In genomic region chr5:113040672-113041071, GRCh38 we compare ENCODE assay signal across 16 cellular contexts.
DNase-seq lines count a peak whose midpoint lies in the region; FAIRE-seq and TF ChIP-seq lines count a peak whose summit lies in the region.
"Had no signal": no experiment of that assay in that cellular context is flagged by ENCODE, and none has a peak within 500 bp of the region (broad histone marks: within the 10 kb centered on the region; RNA-seq: fewer than 3 reads in every experiment).

No MANE protein-coding gene starts in this region.

- WGBS in H1 (ENCODE audit: extremely low coverage in 1 of 2, insufficient coverage in 1 of 2, insufficient read length in 1 of 2, insufficient replicate concordance in 2 of 2, low coverage in 1 of 2, low lambda C conversion rate in 2 of 2, missing lambda C conversion rate in 1 of 2), 2 experiments: 90% methylated on average over 3 of the region's 3 CpGs; no CpG with 5 or more reads in 1 of the 2 experiments

- H3K27me3 ChIP-seq in H1 (replicated peaks in 1 of 4; ENCODE audit: control insufficient read depth in 3 of 4, extremely low read depth in 1 of 4, insufficient read depth in 3 of 4, low read length in 3 of 4): no peaks in the 10 kb centered on the region
- no peaks in the 10 kb centered on the region for H3K27me3 ChIP-seq in parathyroid adenoma (ENCODE audit: control insufficient read depth, insufficient read depth, low read length)
- no peaks in the 10 kb centered on the region for H3K27me3 ChIP-seq in colonic mucosa
- H3K27me3 ChIP-seq: BE2C had no signal

- no peak overlapping the region for H4K91ac ChIP-seq in H1 (replicated peaks; ENCODE audit: insufficient read length, low read length)

- POLR2A ChIA-PET in H1 (lab: Charles Lee; ENCODE audit: partially characterized antibody): interaction anchor here (0.6 kb wide), 1 partner anchor 522 kb away, joined by 3 read pairs; no protein-coding TSS in a partner anchor

- TF ChIP-seq POLR2A in H1 (IDR thresholded peaks at IDR 0.05; ENCODE audit: control extremely low read depth in 1 of 2, low read depth in 2 of 2, low read length in 2 of 2): no peak

- CTCF ChIA-PET in H1 (lab: Charles Lee; ENCODE audit: partially characterized antibody): interaction anchor here (0.7 to 1.5 kb wide), 7 partner anchors 10 to 832 kb away, joined by 3 to 4 read pairs (median 3); no protein-coding TSS in a partner anchor

- TF ChIP-seq RAD21 in H1 (IDR thresholded peaks at IDR 0.05 in 1 of 2, conservative IDR thresholded peaks at IDR 0.05 in 1 of 2; ENCODE audit: low read depth in 2 of 2, low read length in 2 of 2): no peak

- H3K4ac ChIP-seq in H1 (replicated peaks; ENCODE audit: insufficient read length, low read depth, low read length): no peak overlapping the region

- no peak overlapping the region for H2BK15ac ChIP-seq in H1 (ENCODE audit: low read length)

- no peaks in the 10 kb centered on the region for H3K36me3 ChIP-seq in H1 (ENCODE audit: control insufficient read depth in 2 of 4, insufficient read depth in 4 of 4, low read length in 3 of 4)
- peaks cover 4% of the 10 kb centered on the region for H3K36me3 ChIP-seq in parathyroid adenoma (ENCODE audit: control insufficient read depth, insufficient read depth, low read length)
- H3K36me3 ChIP-seq in colonic mucosa: no peaks in the 10 kb centered on the region
- H3K36me3 ChIP-seq: HAP-1 had no signal

- DNase-seq in activated CD8-positive, alpha-beta memory T cell treated with anti-CD3 and anti-CD28 coated beads for 24 hours: peak; percentile 26
- no peak for DNase-seq in activated CD8-positive, alpha-beta memory T cell treated with anti-CD3 and anti-CD28 coated beads, Interleukin-2, amount 50 U/mL, for 48 hours
- DNase-seq in GM13977 (ENCODE audit: low spot score): peak; percentile 1
- DNase-seq in H1 (ENCODE audit: low read depth in 1 of 2, low spot score in 2 of 2): peak in 1 of 2 experiments; percentile 19
- DNase-seq in colonic mucosa: no peak
- no peak for DNase-seq in AG08396 (ENCODE audit: low spot score)
- no peak for DNase-seq in NCI-H774 (lab: John Stamatoyannopoulos, UW)
- DNase-seq: BE2C; Caco-2; CD8-positive, alpha-beta memory T cell; GOT3 had no signal

- no peak overlapping the region for H3K4me3 ChIP-seq in H1 (ENCODE audit: extremely low read depth in 1 of 4, insufficient read depth in 2 of 4, low read depth in 3 of 4, low read length in 4 of 4)
- H3K4me3 ChIP-seq in parathyroid adenoma (ENCODE audit: low read depth, low read length): no peak overlapping the region
- H3K4me3 ChIP-seq in colonic mucosa: no peak overlapping the region
- H3K4me3 ChIP-seq: HAP-1 had no signal

- no peak overlapping the region for H2BK20ac ChIP-seq in H1 (ENCODE audit: low read length)

- H3K18ac ChIP-seq in H1 (ENCODE audit: extremely low read depth, low read length): no peak overlapping the region

- no peak for FAIRE-seq in H1 (lab: Jason Lieb, UNC)
- FAIRE-seq: G401.6, GM12891, GM19239 had no signal

- H4K20me1 ChIP-seq in H1 (replicated peaks in 1 of 2; ENCODE audit: control insufficient read depth in 1 of 2, insufficient read depth in 2 of 2, low read length in 2 of 2): no peaks in the 10 kb centered on the region

- no peaks in the 10 kb centered on the region for H3K23me2 ChIP-seq in H1 (ENCODE audit: low read depth, low read length)

- H2BK120ac ChIP-seq in H1 (replicated peaks; ENCODE audit: low read depth, low read length): no peak overlapping the region

- H4K8ac ChIP-seq in H1 (ENCODE audit: extremely low read depth, insufficient read depth, low read length): no peak overlapping the region

- no peak overlapping the region for H2AFZ ChIP-seq in H1 (ENCODE audit: low read length)
- H2AFZ ChIP-seq in parathyroid adenoma: no peak overlapping the region

- H3K27ac ChIP-seq in H1 (ENCODE audit: low read depth, low read length) (no peak overlapping the region), parathyroid adenoma (peak overlapping the region; percentile 95), colonic mucosa (no peak overlapping the region)

- H3K4me2 ChIP-seq in H1 (ENCODE audit: insufficient read depth in 1 of 2, low read depth in 2 of 2, low read length in 2 of 2): no peak overlapping the region
- no peak overlapping the region for H3K4me2 ChIP-seq in parathyroid adenoma (ENCODE audit: low read length)

- no peak overlapping the region for H2BK5ac ChIP-seq in H1 (ENCODE audit: low read depth, low read length)

- in situ Hi-C loops in GM13977 (cut with MboI; ENCODE audit: low pct_unique_long_range_greater_than_20kb, low sequenced_read_pairs, unreplicated experiment): loop anchor here (25.0 kb wide), 1 partner anchor 472 kb away; the partner anchor contains the start of gene YTHDC2

- no peak overlapping the region for H2AK5ac ChIP-seq in H1 (ENCODE audit: low read depth, low read length)

- intact Hi-C loops in colonic mucosa (cut with DNase I): no loop called here

- no peak overlapping the region for H3K23ac ChIP-seq in H1 (ENCODE audit: insufficient read length)

- TF ChIP-seq CTCF in GM13977 (IDR thresholded peaks at IDR 0.05; ENCODE audit: extremely low read depth, insufficient read depth, missing control alignments) (no peak), H1 (IDR thresholded peaks at IDR 0.05; ENCODE audit: control extremely low read depth in 1 of 3, insufficient read depth in 1 of 3, low read depth in 1 of 3, low read length in 3 of 3) (no peak), parathyroid adenoma (IDR thresholded peaks at IDR 0.05) (no peak), colonic mucosa (IDR thresholded peaks at IDR 0.05) (no peak)

- no peaks in the 10 kb centered on the region for H3K79me2 ChIP-seq in H1 (ENCODE audit: control insufficient read depth in 1 of 2, insufficient read depth in 2 of 2, low read length in 2 of 2)
- H3K79me2 ChIP-seq in parathyroid adenoma: peaks cover 16% of the 10 kb centered on the region

- H3K14ac ChIP-seq in H1 (ENCODE audit: insufficient read length): no peak overlapping the region

- H4K5ac ChIP-seq in H1 (ENCODE audit: insufficient read length, low read depth, low read length): no peak overlapping the region

- H3K56ac ChIP-seq in H1 (replicated peaks; ENCODE audit: insufficient read length, low read depth, low read length): no peak overlapping the region

- H3K9me3 ChIP-seq in H1 (ENCODE audit: insufficient read depth in 2 of 2, low read depth in 1 of 2, low read length in 1 of 2): no peaks in the 10 kb centered on the region
- no peaks in the 10 kb centered on the region for H3K9me3 ChIP-seq in parathyroid adenoma (ENCODE audit: control insufficient read depth, low read length)
- H3K9me3 ChIP-seq in colonic mucosa: no peaks in the 10 kb centered on the region
- H3K9me3 ChIP-seq: BE2C, Caco-2, HAP-1 had no signal

- H3K4me1 ChIP-seq in H1 (replicated peaks in 1 of 4; ENCODE audit: control insufficient read depth in 3 of 4, insufficient read depth in 4 of 4, low read length in 3 of 4): peaks cover 2 to 8% (median 2%) of the 10 kb centered on the region in 4 experiments; a peak in 5 of 7 replicates
- H3K4me1 ChIP-seq in parathyroid adenoma: peaks cover 58% of the 10 kb centered on the region
- no peaks in the 10 kb centered on the region for H3K4me1 ChIP-seq in colonic mucosa
- H3K4me1 ChIP-seq: Caco-2, HAP-1 had no signal

- no peak overlapping the region for H2BK12ac ChIP-seq in H1 (ENCODE audit: low read depth, low read length)

- no peak overlapping the region for H3K9ac ChIP-seq in H1 (replicated peaks in 1 of 4; ENCODE audit: extremely low read depth in 1 of 4, low read depth in 3 of 4, low read length in 3 of 4)
- H3K9ac ChIP-seq in parathyroid adenoma: no peak overlapping the region
- no peak overlapping the region for H3K9ac ChIP-seq in colonic mucosa (ENCODE audit: low read depth in 2 of 2, low read length in 2 of 2)

- TF ChIP-seq EP300 in H1 (IDR thresholded peaks at IDR 0.05; ENCODE audit: borderline replicate concordance in 1 of 2, low read depth in 2 of 2, low read length in 2 of 2): no peak

- H3K79me1 ChIP-seq in H1 (ENCODE audit: low read depth, low read length): no peaks in the 10 kb centered on the region

TF ChIP-seq in H1, 55 proteins besides CTCF, POLR2A, EP300 and RAD21:
- TF ChIP-seq CHD1 (IDR thresholded peaks at IDR 0.05; ENCODE audit: low read depth, low read length): no peak
- peak; percentile 39; the same call in 1 of the 2 replicates for TF ChIP-seq MAFK (IDR thresholded peaks at IDR 0.05; ENCODE audit: low read depth, low read length)

Comparison
In these comparisons a context has a peak if more than half of its experiments do, and no peak if none do; other contexts are left out.
1. DNase-seq: peak in activated CD8-positive, alpha-beta memory T cell treated with anti-CD3 and anti-CD28 coated beads for 24 hours (single experiment) and GM13977 (single experiment); none in activated CD8-positive, alpha-beta memory T cell treated with anti-CD3 and anti-CD28 coated beads, Interleukin-2, amount 50 U/mL, for 48 hours (single experiment), colonic mucosa (single experiment), AG08396 (single experiment) and NCI-H774 (single experiment).